Comparison of ENCODE assay signal across 8 cellular contexts in the genomic region with DNA sequence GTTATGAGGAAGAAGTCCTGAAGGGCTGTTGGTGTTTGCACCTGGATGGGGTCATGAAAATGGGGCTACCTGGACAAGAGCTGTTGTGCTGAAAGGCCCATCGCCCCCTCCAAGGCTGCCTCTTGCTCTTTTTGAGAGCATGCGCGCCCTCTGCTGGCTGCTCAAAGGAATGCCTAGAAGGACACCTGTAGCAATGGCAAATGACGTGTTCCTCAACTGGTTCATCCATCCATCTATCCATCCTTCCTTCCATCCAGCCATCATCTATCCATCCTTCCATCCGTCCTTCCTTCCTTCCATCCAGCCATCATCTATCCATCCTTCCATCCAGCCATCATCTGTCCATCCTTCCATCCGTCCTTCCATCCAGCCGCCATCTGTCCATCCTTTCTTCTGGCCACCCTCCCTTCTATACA. TPM values are rescaled to one million over a fixed set of nuclear protein-coding genes. Genes with fewer than 3 reads are reported as not detected.
DNase-seq lines count a peak whose midpoint lies in the region; ATAC-seq and TF ChIP-seq lines count a peak whose summit lies in the region.

No MANE protein-coding gene starts in this region.

- H3K27ac Mint-ChIP-seq in activated naive CD4-positive, alpha-beta T cell treated with anti-CD3 and anti-CD28 coated beads for 36 hours, result no peak overlapping the region
- H3K27ac Mint-ChIP-seq in glutamatergic neuron (ENCODE audit: unreplicated experiment), result no peak overlapping the region

- no peaks in the 10 kb centered on the region for H3K36me3 ChIP-seq in SK-N-MC (ENCODE audit: insufficient read depth, low read length)
- H3K36me3 ChIP-seq in trophoblast cell (ENCODE audit: control insufficient read depth in 1 of 2, insufficient read depth in 2 of 2, low read length in 2 of 2), result no peaks in the 10 kb centered on the region
- peaks cover 0 to 6% (median 0%) of the 10 kb centered on the region in 4 donors for H3K36me3 ChIP-seq in upper lobe of left lung

- H4K12ac ChIP-seq in trophoblast cell (ENCODE audit: low read depth, low read length), result no peak overlapping the region

- H3K4ac ChIP-seq in trophoblast cell (ENCODE audit: low read depth, low read length), result no peak overlapping the region

- no peak overlapping the region for H3K4me3 ChIP-seq in SK-N-MC
- H3K4me3 ChIP-seq in trophoblast cell (ENCODE audit: low read depth, low read length), result no peak overlapping the region
- H3K4me3 ChIP-seq in upper lobe of left lung, result no peak overlapping the region

- H3K79me2 ChIP-seq in trophoblast cell (ENCODE audit: control insufficient read depth, insufficient read depth, low read length, poor library complexity), result peaks cover 2% of the 10 kb centered on the region

- H3K9ac ChIP-seq in SK-N-MC (ENCODE audit: insufficient read length) (no peak overlapping the region), trophoblast cell (ENCODE audit: low read length) (no peak overlapping the region)

- DNase-seq in NCI-H524 (lab: John Stamatoyannopoulos, UW) (peak; percentile 29 to 59), NCI-H524 treated with DMSO at 0.1 percent for 48 hours (lab: John Stamatoyannopoulos, UW) (no peak), KG1 (lab: John Stamatoyannopoulos, UW) (peak; percentile 55), SK-N-MC (ENCODE audit: low read depth, low spot score) (peak; percentile 24), glutamatergic neuron (peak; percentile 85), trophoblast cell (peak; percentile 67 to 86), upper lobe of left lung (peak in 1 of 2 donors; percentile 78)
- peak; percentile 85 for DNase-seq in activated naive CD4-positive, alpha-beta T cell treated with anti-CD3 and anti-CD28 coated beads for 36 hours

- H3K23ac ChIP-seq in trophoblast cell (ENCODE audit: low read length), result no peak overlapping the region

- H4K91ac ChIP-seq in trophoblast cell (ENCODE audit: low read depth, low read length), result no peak overlapping the region

- ATAC-seq in upper lobe of left lung (ENCODE audit: low FRiP score in 2 of 2), result peak in 1 of 2 donors; percentile 86

- H3K9me3 Mint-ChIP-seq in activated naive CD4-positive, alpha-beta T cell treated with anti-CD3 and anti-CD28 coated beads for 36 hours, result no peaks in the 10 kb centered on the region
- H3K9me3 Mint-ChIP-seq in glutamatergic neuron (ENCODE audit: unreplicated experiment), result peaks cover 3% of the 10 kb centered on the region

- H3K4me1 ChIP-seq in trophoblast cell (ENCODE audit: control insufficient read depth in 1 of 2, insufficient read depth in 2 of 2, low read length in 2 of 2) (peaks cover 24 to 28% of the 10 kb centered on the region in 2 experiments), upper lobe of left lung (no peaks in the 10 kb centered on the region)

- no peak overlapping the region for H3K4me2 ChIP-seq in trophoblast cell (ENCODE audit: low read length)

- H3K27me3 ChIP-seq in trophoblast cell (ENCODE audit: insufficient read depth, low read length) (no peaks in the 10 kb centered on the region), upper lobe of left lung (no peaks in the 10 kb centered on the region)

- H3K9me3 ChIP-seq in SK-N-MC (ENCODE audit: low read depth, low read length), result no peaks in the 10 kb centered on the region
- H3K9me3 ChIP-seq in trophoblast cell (ENCODE audit: insufficient read depth, low read depth, low read length), result no peaks in the 10 kb centered on the region
- no peaks in the 10 kb centered on the region for H3K9me3 ChIP-seq in upper lobe of left lung

- H2BK12ac ChIP-seq in trophoblast cell (ENCODE audit: low read length), result no peak overlapping the region

- no peak overlapping the region for H3K18ac ChIP-seq in trophoblast cell (ENCODE audit: low read length)

- H3K27ac ChIP-seq in SK-N-MC (no peak overlapping the region), trophoblast cell (ENCODE audit: low read depth, low read length) (no peak overlapping the region), upper lobe of left lung (no peak overlapping the region)

- TF ChIP-seq EP300 in upper lobe of left lung (IDR thresholded peaks at IDR 0.05), result no peak

- intact Hi-C loops in activated naive CD4-positive, alpha-beta T cell treated with anti-CD3 and anti-CD28 coated beads for 36 hours (cut with micrococcal nuclease), result loop anchor here (1.0 to 10.0 kb wide), 6 partner anchors 132 to 720 kb away; no protein-coding TSS in a partner anchor

- peaks cover 23% of the 10 kb centered on the region for H3K79me1 ChIP-seq in trophoblast cell (ENCODE audit: low read length)

- H3K27me3 Mint-ChIP-seq in activated naive CD4-positive, alpha-beta T cell treated with anti-CD3 and anti-CD28 coated beads for 36 hours (ENCODE audit: low read depth), result no peaks in the 10 kb centered on the region
- H3K27me3 Mint-ChIP-seq in glutamatergic neuron (ENCODE audit: unreplicated experiment), result peaks cover 6% of the 10 kb centered on the region

- H4K8ac ChIP-seq in trophoblast cell (ENCODE audit: low read depth, low read length), result no peak overlapping the region

- TF ChIP-seq CTCF in glutamatergic neuron (IDR thresholded peaks at IDR 0.05; ENCODE audit: partially characterized antibody, unreplicated experiment) (peak; percentile 90), upper lobe of left lung (IDR thresholded peaks at IDR 0.05) (peak; percentile 78 to 92 (median 86))

- H2AK5ac ChIP-seq in trophoblast cell (ENCODE audit: low read length), result no peak overlapping the region

- TF ChIP-seq POLR2A in upper lobe of left lung (IDR thresholded peaks at IDR 0.05), result no peak

- H3K4me1 Mint-ChIP-seq in activated naive CD4-positive, alpha-beta T cell treated with anti-CD3 and anti-CD28 coated beads for 36 hours (ENCODE audit: low read depth), result no peaks in the 10 kb centered on the region
- peaks cover 22% of the 10 kb centered on the region for H3K4me1 Mint-ChIP-seq in glutamatergic neuron (ENCODE audit: low read depth, unreplicated experiment)

- no peak overlapping the region for H2AFZ ChIP-seq in trophoblast cell (ENCODE audit: insufficient read depth, low read length, poor library complexity)

- H2BK120ac ChIP-seq in trophoblast cell (ENCODE audit: insufficient read depth, low read length, poor library complexity), result no peak overlapping the region

- H3K14ac ChIP-seq in trophoblast cell (ENCODE audit: low read length), result no peak overlapping the region

- CTCF ChIA-PET in activated naive CD4-positive, alpha-beta T cell treated with anti-CD3 and anti-CD28 coated beads for 36 hours (lab: Charles Lee), result interaction anchor here (0.6 to 4.3 kb wide), 5 partner anchors 9 to 381 kb away, joined by 3 to 41 read pairs (median 4); no protein-coding TSS in a partner anchor

- WGBS in trophoblast cell (ENCODE audit: extremely low coverage, insufficient coverage, insufficient read length), result no CpG with 5 or more reads among the region's 7 CpGs
- WGBS in upper lobe of left lung, 2 donors, result 31 to 34% methylated on average over 7 of the region's 7 CpGs

- H3K4me3 Mint-ChIP-seq in activated naive CD4-positive, alpha-beta T cell treated with anti-CD3 and anti-CD28 coated beads for 36 hours, result no peak overlapping the region
- no peak overlapping the region for H3K4me3 Mint-ChIP-seq in glutamatergic neuron (ENCODE audit: unreplicated experiment)

- H3K36me3 Mint-ChIP-seq in activated naive CD4-positive, alpha-beta T cell treated with anti-CD3 and anti-CD28 coated beads for 36 hours (ENCODE audit: low read depth), result no peaks in the 10 kb centered on the region
- peaks cover 7% of the 10 kb centered on the region for H3K36me3 Mint-ChIP-seq in glutamatergic neuron (ENCODE audit: unreplicated experiment)

- H2BK5ac ChIP-seq in trophoblast cell (ENCODE audit: low read depth, low read length, poor library complexity), result no peak overlapping the region

RNA-seq across cellular contexts. Expression of a gene that starts 17.2 kb away (rescaled TPM):
- total RNA-seq in activated naive CD4-positive, alpha-beta T cell treated with anti-CD3 and anti-CD28 coated beads for 36 hours, result 1,000 to 10,000 TPM; 2,225 to 2,255 TPM
- total RNA-seq in glutamatergic neuron (ENCODE audit: unreplicated experiment), result 761 TPM
- polyA plus RNA-seq in trophoblast cell (2013), result 1,205 and 1,283 TPM in 2 replicates
- 1,000 to 10,000 TPM in 4 of 6 donors, 100 to 1,000 TPM in 2; 422 to 1,166 (median 1,010) TPM for total RNA-seq in upper lobe of left lung
